9 cellular contexts compared by ENCODE assay signal in the genomic region with DNA sequence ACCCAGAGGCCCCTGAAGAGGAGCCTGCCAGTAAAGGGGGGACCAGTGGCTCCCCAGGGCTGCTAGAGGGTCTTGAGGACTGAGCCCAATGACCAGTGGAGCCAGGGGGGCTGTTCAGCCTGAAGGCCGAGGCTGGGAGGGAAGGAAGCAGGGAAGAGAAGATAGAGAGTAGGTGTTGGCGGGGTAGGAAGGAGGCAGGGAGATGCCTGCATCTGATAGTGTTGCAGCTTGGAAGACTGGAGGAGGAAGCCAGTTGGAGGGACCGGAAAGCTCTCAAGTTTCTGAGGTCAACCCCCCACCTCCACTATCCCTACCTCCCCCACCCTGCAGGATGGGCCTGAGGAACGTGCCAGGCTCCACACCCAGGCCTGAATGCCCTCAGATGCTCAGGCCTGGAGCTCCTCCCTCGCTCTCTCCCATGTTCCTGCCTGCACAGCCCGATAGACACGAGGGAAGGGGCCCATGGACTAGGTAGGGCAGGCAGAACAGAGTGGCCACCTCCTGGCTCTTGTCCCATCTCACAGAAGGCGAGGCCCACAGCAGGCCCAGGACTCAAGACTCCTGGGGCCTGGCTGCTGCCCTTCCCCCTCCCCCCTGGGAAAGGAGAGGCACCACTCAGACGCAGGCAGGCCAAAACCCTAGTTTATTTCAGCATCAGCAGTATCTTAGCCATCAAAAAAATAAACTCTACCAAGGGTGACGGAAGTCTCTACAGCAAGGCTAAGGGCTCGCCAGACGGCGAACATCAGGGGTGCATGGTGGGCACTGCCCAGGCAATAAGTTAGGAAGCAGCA. TPM values are rescaled to one million over a fixed set of nuclear protein-coding genes. Genes with fewer than 3 reads are reported as not detected.
DNase-seq lines count a peak whose midpoint lies in the region; ATAC-seq lines count a peak whose summit lies in the region.
"Had no signal": no experiment of that assay in that cellular context is flagged by ENCODE, and none has a peak within 500 bp of the region (broad histone marks: within the 10 kb centered on the region; RNA-seq: fewer than 3 reads in every experiment).

No MANE protein-coding gene starts in this region.

- H3K4me1 ChIP-seq in neuron (ENCODE audit: insufficient read depth, low read length), result peaks cover 56% of the 10 kb centered on the region

- DNase-seq in DMS 273 treated with DMSO at 0.1 percent for 48 hours (lab: John Stamatoyannopoulos, UW) (peak; percentile 47), M059J (ENCODE audit: low read depth) (peak; percentile 65), ecto neural progenitor cell (ENCODE audit: low spot score) (peak; percentile 55), NCI-H1105 treated with DMSO at 0.1 percent for 48 hours (lab: John Stamatoyannopoulos, UW) (no peak), COLO829 (ENCODE audit: low spot score) (no peak)
- DNase-seq: NK-92 treated with Interleukin-12 subunit alpha and Interleukin-12 subunit beta, amount 100 ng/mL, for 24 hours had no signal

- H3K27me3 ChIP-seq in neuron (ENCODE audit: insufficient read depth, low read length), result no peaks in the 10 kb centered on the region

- ATAC-seq in GM18519 (IDR thresholded peaks at IDR 0.05; ENCODE audit: low FRiP score, unreplicated experiment), result no peak
- ATAC-seq in activated CD4-positive, CD25-positive, alpha-beta regulatory T cell treated with anti-CD3 and anti-CD28 coated beads, Interleukin-2, amount 50 U/mL, for 24 hours, result no peak

- no peaks in the 10 kb centered on the region for H3K9me3 ChIP-seq in neuron (ENCODE audit: low read length)

- H3K36me3 ChIP-seq in neuron (ENCODE audit: insufficient read depth, low read length), result peaks cover 25% of the 10 kb centered on the region

- H3K4me3 ChIP-seq in neuron (ENCODE audit: low read length), result peak overlapping the region; percentile 84

- no peak overlapping the region for H2AFZ ChIP-seq in neuron (ENCODE audit: low read depth, low read length)

RNA-seq across cellular contexts. Expression of gene CKB, which starts 3.4 kb away (rescaled TPM):
- 42.2 and 63.3 TPM in 2 replicates for total RNA-seq in M059J (2014; rRNA removed; shearing (Covaris generic))

RNA-seq across cellular contexts. Expression of gene TRMT61A, which starts 9.8 kb away (rescaled TPM):
- total RNA-seq in M059J (2014; rRNA removed; shearing (Covaris generic)), result 4.8 and 8.1 TPM in 2 replicates

RNA-seq across cellular contexts. Expression of gene BAG5, which starts 43.2 kb away (rescaled TPM):
- total RNA-seq in M059J (2014; rRNA removed; shearing (Covaris generic)), result 18.6 and 22.6 TPM in 2 replicates

RNA-seq across cellular contexts. Expression of gene COA8, which starts 43.5 kb away (rescaled TPM):
- total RNA-seq in M059J (2014; rRNA removed; shearing (Covaris generic)), result 17.7 and 30.7 TPM in 2 replicates

Comparison
In these comparisons a context has a peak if more than half of its experiments do, and no peak if none do; other contexts are left out.
1. DNase-seq: peak in DMS 273 treated with DMSO at 0.1 percent for 48 hours (single experiment), M059J (single experiment) and ecto neural progenitor cell (single experiment); none in NCI-H1105 treated with DMSO at 0.1 percent for 48 hours (single experiment) and COLO829 (single experiment).